In genomic region chr17:1179635-1180433, GRCh38 we compare ENCODE assay signal across 8 cellular contexts. TPM values are rescaled to one million over a fixed set of nuclear protein-coding genes. Genes with fewer than 3 reads are reported as not detected.
DNase-seq lines count a peak whose midpoint lies in the region; ATAC-seq and TF ChIP-seq lines count a peak whose summit lies in the region.

Gene ABR (minus strand): TSS chr17:1179981. CDS start chr17:1179727, 254 bp downstream.

- peak within 1 kb of the TSS in 1 of 2 donors; percentile 45 for H3K27ac ChIP-seq in left lung

- ATAC-seq in activated B cell treated with CpG ODN at 0.5 μM for 24 hours (ENCODE audit: low read depth) (peak; percentile 5), left lung (peak; percentile 71)

- no peaks in the 10 kb centered on the region for H3K27me3 Mint-ChIP-seq in activated B cell treated with CpG ODN at 0.5 μM for 24 hours

- TF ChIP-seq CTCF in activated B cell treated with CpG ODN at 0.5 μM for 24 hours (IDR thresholded peaks at IDR 0.05), result no peak
- TF ChIP-seq CTCF in choroid plexus epithelial cell (conservative IDR thresholded peaks at IDR 0.05; ENCODE audit: low read depth, low read length), result no peak
- no peak for TF ChIP-seq CTCF in left lung (IDR thresholded peaks at IDR 0.05)

- CTCF ChIA-PET in activated B cell treated with CpG ODN at 0.5 μM for 24 hours (lab: Charles Lee), result no interaction called here

- no peaks in the 10 kb centered on the region for H3K9me3 Mint-ChIP-seq in activated B cell treated with CpG ODN at 0.5 μM for 24 hours

- no peaks in the 10 kb centered on the region for H3K36me3 ChIP-seq in left lung

- no peaks in the 10 kb centered on the region for H3K36me3 Mint-ChIP-seq in activated B cell treated with CpG ODN at 0.5 μM for 24 hours (ENCODE audit: low read depth)

- H3K9me3 ChIP-seq in left lung, result no peaks in the 10 kb centered on the region

- H3K4me1 Mint-ChIP-seq in activated B cell treated with CpG ODN at 0.5 μM for 24 hours, result peaks cover 52% of the 10 kb centered on the region

- peaks cover 0 to 32% of the 10 kb centered on the region in 2 donors for H3K27me3 ChIP-seq in left lung

- intact Hi-C loops in activated B cell treated with CpG ODN at 0.5 μM for 24 hours (cut with micrococcal nuclease) (loop anchor here (2.0 to 5.0 kb wide), 3 partner anchors 49 to 183 kb away; partner anchors contain the start of gene TIMM22), left lung (cut with DNase I) (no loop called here)

- H3K4me1 ChIP-seq in left lung, result peaks cover 2 to 58% of the 10 kb centered on the region in 2 donors

- DNase-seq in NCI-H2196 (lab: John Stamatoyannopoulos, UW; ENCODE audit: unreplicated experiment), result peak; percentile 34
- no peak for DNase-seq in NCI-H2196 treated with DMSO at 0.1 percent for 48 hours (lab: John Stamatoyannopoulos, UW; ENCODE audit: unreplicated experiment)
- DNase-seq in activated B cell treated with CpG ODN at 0.5 μM for 24 hours, result peak; percentile 55
- DNase-seq in choroid plexus epithelial cell (ENCODE audit: low read depth), result peak; percentile 33
- peak; percentile 47 to 92 for DNase-seq in left lung
- peak; percentile 30 to 41 for DNase-seq in stimulated activated CD4-positive, alpha-beta T cell treated with anti-CD3 and anti-CD28 coated beads, Interleukin-4, amount 100 ng/mL, for 48 hours (ENCODE audit: low read depth in 2 of 2)
- DNase-seq in GF-D8 (lab: John Stamatoyannopoulos, UW), result no peak
- no peak for DNase-seq in SK-N-DZ (ENCODE audit: low spot score)

- H3K4me3 ChIP-seq in choroid plexus epithelial cell (ENCODE audit: low read depth, low read length) (peak within 1 kb of the TSS; percentile 73), left lung (peak within 1 kb of the TSS; percentile 51 to 77)

- no peak within 1 kb of the TSS for H3K27ac Mint-ChIP-seq in activated B cell treated with CpG ODN at 0.5 μM for 24 hours

- H3K4me3 Mint-ChIP-seq in activated B cell treated with CpG ODN at 0.5 μM for 24 hours, result peak within 1 kb of the TSS; percentile 72

- POLR2A ChIA-PET in activated B cell treated with CpG ODN at 0.5 μM for 24 hours (lab: Charles Lee), result interaction anchor here (2.1 to 3.3 kb wide), 2 partner anchors 19 to 49 kb away, joined by 24 to 35 read pairs; no protein-coding TSS in a partner anchor

RNA-seq across cellular contexts. Expression of gene ABR, which starts in this region (rescaled TPM):
- total RNA-seq in activated B cell treated with CpG ODN at 0.5 μM for 24 hours (132 and 150 TPM in 2 replicates), left lung (100 to 1,000 TPM; 147 to 187 TPM)
- 17.6 and 19.4 TPM in 2 replicates for polyA plus RNA-seq in SK-N-DZ (2014; cell fraction: cytosol; rRNA removed)
- polyA plus RNA-seq in SK-N-DZ (2014; cell fraction: nucleus; rRNA removed), result 13.4 and 20.1 TPM in 2 replicates

Comparison
In these comparisons a context has a peak if more than half of its experiments do, and no peak if none do; other contexts are left out.
1. DNase-seq: peak in NCI-H2196 (single experiment), activated B cell treated with CpG ODN at 0.5 μM for 24 hours (single experiment), choroid plexus epithelial cell (single experiment), left lung (2 of 2) and stimulated activated CD4-positive, alpha-beta T cell treated with anti-CD3 and anti-CD28 coated beads, Interleukin-4, amount 100 ng/mL, for 48 hours (2 of 2); none in NCI-H2196 treated with DMSO at 0.1 percent for 48 hours (single experiment), GF-D8 (single experiment) and SK-N-DZ (single experiment).